In the genomic region with DNA sequence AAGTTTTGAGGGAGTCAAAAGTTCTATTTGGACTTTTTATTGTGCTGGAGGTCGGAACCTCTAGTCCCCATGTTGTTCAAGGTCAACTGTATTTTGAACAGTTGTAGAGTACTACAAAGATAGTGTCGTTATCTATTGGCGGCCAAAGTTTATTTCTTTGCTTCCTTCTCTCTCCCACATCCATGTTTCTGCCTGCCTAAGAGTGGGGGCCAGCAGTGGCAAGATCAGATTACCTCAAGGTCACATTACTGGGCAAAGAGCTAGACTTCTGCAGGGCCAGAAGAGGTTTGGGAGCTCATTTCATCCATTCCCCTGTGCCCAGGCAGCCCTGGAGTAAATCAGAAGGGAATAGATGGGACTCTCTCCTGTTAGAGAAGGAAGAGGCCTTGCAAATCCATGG, we compare ENCODE assay signal across 2 cellular contexts.
A peak's percentile ranks its signal among the peaks of the same experiment; 100 is the strongest.
TF ChIP-seq lines count a peak whose summit lies in the region.

No MANE protein-coding gene starts in this region.

TF ChIP-seq in K562, 482 proteins besides CTCF, POLR2A, EP300 and RAD21 (continued from another document):
- TF ChIP-seq, protein P1, sequence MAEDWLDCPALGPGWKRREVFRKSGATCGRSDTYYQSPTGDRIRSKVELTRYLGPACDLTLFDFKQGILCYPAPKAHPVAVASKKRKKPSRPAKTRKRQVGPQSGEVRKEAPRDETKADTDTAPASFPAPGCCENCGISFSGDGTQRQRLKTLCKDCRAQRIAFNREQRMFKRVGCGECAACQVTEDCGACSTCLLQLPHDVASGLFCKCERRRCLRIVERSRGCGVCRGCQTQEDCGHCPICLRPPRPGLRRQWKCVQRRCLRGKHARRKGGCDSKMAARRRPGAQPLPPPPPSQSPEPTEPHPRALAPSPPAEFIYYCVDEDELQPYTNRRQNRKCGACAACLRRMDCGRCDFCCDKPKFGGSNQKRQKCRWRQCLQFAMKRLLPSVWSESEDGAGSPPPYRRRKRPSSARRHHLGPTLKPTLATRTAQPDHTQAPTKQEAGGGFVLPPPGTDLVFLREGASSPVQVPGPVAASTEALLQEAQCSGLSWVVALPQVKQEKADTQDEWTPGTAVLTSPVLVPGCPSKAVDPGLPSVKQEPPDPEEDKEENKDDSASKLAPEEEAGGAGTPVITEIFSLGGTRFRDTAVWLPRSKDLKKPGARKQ (CRISPR knock-in tag; IDR thresholded peaks at IDR 0.05) = no peak
- TF ChIP-seq BACH1 (tag; IDR thresholded peaks at IDR 0.05) = peak; percentile 59; the same call in 1 of the 2 replicates
- TF ChIP-seq, protein P2, sequence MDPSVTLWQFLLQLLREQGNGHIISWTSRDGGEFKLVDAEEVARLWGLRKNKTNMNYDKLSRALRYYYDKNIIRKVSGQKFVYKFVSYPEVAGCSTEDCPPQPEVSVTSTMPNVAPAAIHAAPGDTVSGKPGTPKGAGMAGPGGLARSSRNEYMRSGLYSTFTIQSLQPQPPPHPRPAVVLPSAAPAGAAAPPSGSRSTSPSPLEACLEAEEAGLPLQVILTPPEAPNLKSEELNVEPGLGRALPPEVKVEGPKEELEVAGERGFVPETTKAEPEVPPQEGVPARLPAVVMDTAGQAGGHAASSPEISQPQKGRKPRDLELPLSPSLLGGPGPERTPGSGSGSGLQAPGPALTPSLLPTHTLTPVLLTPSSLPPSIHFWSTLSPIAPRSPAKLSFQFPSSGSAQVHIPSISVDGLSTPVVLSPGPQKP (CRISPR knock-in tag; IDR thresholded peaks at IDR 0.05) = no peak
- TF ChIP-seq, protein P3, sequence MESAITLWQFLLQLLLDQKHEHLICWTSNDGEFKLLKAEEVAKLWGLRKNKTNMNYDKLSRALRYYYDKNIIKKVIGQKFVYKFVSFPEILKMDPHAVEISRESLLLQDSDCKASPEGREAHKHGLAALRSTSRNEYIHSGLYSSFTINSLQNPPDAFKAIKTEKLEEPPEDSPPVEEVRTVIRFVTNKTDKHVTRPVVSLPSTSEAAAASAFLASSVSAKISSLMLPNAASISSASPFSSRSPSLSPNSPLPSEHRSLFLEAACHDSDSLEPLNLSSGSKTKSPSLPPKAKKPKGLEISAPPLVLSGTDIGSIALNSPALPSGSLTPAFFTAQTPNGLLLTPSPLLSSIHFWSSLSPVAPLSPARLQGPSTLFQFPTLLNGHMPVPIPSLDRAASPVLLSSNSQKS (CRISPR knock-in tag; IDR thresholded peaks at IDR 0.05) = no peak

TF ChIP-seq in HepG2, 621 proteins besides CTCF, POLR2A, EP300 and RAD21 (continued from another document):
- TF ChIP-seq, protein P4, sequence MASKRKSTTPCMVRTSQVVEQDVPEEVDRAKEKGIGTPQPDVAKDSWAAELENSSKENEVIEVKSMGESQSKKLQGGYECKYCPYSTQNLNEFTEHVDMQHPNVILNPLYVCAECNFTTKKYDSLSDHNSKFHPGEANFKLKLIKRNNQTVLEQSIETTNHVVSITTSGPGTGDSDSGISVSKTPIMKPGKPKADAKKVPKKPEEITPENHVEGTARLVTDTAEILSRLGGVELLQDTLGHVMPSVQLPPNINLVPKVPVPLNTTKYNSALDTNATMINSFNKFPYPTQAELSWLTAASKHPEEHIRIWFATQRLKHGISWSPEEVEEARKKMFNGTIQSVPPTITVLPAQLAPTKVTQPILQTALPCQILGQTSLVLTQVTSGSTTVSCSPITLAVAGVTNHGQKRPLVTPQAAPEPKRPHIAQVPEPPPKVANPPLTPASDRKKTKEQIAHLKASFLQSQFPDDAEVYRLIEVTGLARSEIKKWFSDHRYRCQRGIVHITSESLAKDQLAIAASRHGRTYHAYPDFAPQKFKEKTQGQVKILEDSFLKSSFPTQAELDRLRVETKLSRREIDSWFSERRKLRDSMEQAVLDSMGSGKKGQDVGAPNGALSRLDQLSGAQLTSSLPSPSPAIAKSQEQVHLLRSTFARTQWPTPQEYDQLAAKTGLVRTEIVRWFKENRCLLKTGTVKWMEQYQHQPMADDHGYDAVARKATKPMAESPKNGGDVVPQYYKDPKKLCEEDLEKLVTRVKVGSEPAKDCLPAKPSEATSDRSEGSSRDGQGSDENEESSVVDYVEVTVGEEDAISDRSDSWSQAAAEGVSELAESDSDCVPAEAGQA (IDR thresholded peaks at IDR 0.05; ENCODE audit: low read depth) = no peak
- TF ChIP-seq, protein P4 (CRISPR knock-in tag; IDR thresholded peaks at IDR 0.05; ENCODE audit: borderline replicate concordance) = no peak
- TF ChIP-seq RXRB (CRISPR knock-in tag; IDR thresholded peaks at IDR 0.05; ENCODE audit: borderline replicate concordance) (0 out of 2 replicates have a peak, but pooled peaks have one; percentile 26), HOXA3 (CRISPR knock-in tag; IDR thresholded peaks at IDR 0.05) (0 out of 2 replicates have a peak, but pooled peaks have one; percentile 13), SOX13 (IDR thresholded peaks at IDR 0.05) (no peak), SOX13 (CRISPR knock-in tag; conservative IDR thresholded peaks at IDR 0.05 in 1 of 2, IDR thresholded peaks at IDR 0.05 in 1 of 2) (0 out of 4 replicates have a peak, but pooled peaks of 1 of the 2 experiments have one; percentile 11), NR2F6 (IDR thresholded peaks at IDR 0.05) (peak; percentile 11; the same call in 1 of the 2 replicates), NR2F6 (CRISPR knock-in tag; IDR thresholded peaks at IDR 0.05) (no peak), LCORL (IDR thresholded peaks at IDR 0.05) (no peak), LCORL (CRISPR knock-in tag; IDR thresholded peaks at IDR 0.05) (no peak), SIX4 (CRISPR knock-in tag; IDR thresholded peaks at IDR 0.05) (peak; percentile 73; the same call in 1 of the 2 replicates), GZF1 (CRISPR knock-in tag; IDR thresholded peaks at IDR 0.05) (no peak), ZNF468 (CRISPR knock-in tag; IDR thresholded peaks at IDR 0.05) (no peak), PPARG (CRISPR knock-in tag; conservative IDR thresholded peaks at IDR 0.05) (peak; percentile 53; the same call in 1 of the 2 replicates), POLR2AphosphoS5 (IDR thresholded peaks at IDR 0.05; ENCODE audit: low read depth, low read length) (0 out of 2 replicates have a peak, but pooled peaks have one; percentile 23), POGZ (CRISPR knock-in tag; IDR thresholded peaks at IDR 0.05) (peak; percentile 33; the same call in 1 of the 2 replicates)
- TF ChIP-seq, protein P5, sequence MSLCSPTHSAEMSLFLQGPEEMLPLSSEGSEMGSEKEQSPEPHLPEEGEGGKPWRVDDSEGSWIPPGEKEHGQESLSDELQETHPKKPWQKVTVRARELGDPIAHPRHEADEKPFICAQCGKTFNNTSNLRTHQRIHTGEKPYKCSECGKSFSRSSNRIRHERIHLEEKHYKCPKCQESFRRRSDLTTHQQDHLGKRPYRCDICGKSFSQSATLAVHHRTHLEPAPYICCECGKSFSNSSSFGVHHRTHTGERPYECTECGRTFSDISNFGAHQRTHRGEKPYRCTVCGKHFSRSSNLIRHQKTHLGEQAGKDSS (CRISPR knock-in tag; IDR thresholded peaks at IDR 0.05; ENCODE audit: borderline replicate concordance, low read depth) = no peak
- TF ChIP-seq, protein P6, sequence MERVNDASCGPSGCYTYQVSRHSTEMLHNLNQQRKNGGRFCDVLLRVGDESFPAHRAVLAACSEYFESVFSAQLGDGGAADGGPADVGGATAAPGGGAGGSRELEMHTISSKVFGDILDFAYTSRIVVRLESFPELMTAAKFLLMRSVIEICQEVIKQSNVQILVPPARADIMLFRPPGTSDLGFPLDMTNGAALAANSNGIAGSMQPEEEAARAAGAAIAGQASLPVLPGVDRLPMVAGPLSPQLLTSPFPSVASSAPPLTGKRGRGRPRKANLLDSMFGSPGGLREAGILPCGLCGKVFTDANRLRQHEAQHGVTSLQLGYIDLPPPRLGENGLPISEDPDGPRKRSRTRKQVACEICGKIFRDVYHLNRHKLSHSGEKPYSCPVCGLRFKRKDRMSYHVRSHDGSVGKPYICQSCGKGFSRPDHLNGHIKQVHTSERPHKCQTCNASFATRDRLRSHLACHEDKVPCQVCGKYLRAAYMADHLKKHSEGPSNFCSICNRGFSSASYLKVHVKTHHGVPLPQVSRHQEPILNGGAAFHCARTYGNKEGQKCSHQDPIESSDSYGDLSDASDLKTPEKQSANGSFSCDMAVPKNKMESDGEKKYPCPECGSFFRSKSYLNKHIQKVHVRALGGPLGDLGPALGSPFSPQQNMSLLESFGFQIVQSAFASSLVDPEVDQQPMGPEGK (CRISPR knock-in tag; IDR thresholded peaks at IDR 0.05) = peak; percentile 71
- TF ChIP-seq, protein P7, sequence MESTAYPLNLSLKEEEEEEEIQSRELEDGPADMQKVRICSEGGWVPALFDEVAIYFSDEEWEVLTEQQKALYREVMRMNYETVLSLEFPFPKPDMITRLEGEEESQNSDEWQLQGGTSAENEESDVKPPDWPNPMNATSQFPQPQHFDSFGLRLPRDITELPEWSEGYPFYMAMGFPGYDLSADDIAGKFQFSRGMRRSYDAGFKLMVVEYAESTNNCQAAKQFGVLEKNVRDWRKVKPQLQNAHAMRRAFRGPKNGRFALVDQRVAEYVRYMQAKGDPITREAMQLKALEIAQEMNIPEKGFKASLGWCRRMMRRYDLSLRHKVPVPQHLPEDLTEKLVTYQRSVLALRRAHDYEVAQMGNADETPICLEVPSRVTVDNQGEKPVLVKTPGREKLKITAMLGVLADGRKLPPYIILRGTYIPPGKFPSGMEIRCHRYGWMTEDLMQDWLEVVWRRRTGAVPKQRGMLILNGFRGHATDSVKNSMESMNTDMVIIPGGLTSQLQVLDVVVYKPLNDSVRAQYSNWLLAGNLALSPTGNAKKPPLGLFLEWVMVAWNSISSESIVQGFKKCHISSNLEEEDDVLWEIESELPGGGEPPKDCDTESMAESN (CRISPR knock-in tag; conservative IDR thresholded peaks at IDR 0.05) = 0 out of 2 replicates have a peak, but pooled peaks have one; percentile 20
- TF ChIP-seq, protein P8, sequence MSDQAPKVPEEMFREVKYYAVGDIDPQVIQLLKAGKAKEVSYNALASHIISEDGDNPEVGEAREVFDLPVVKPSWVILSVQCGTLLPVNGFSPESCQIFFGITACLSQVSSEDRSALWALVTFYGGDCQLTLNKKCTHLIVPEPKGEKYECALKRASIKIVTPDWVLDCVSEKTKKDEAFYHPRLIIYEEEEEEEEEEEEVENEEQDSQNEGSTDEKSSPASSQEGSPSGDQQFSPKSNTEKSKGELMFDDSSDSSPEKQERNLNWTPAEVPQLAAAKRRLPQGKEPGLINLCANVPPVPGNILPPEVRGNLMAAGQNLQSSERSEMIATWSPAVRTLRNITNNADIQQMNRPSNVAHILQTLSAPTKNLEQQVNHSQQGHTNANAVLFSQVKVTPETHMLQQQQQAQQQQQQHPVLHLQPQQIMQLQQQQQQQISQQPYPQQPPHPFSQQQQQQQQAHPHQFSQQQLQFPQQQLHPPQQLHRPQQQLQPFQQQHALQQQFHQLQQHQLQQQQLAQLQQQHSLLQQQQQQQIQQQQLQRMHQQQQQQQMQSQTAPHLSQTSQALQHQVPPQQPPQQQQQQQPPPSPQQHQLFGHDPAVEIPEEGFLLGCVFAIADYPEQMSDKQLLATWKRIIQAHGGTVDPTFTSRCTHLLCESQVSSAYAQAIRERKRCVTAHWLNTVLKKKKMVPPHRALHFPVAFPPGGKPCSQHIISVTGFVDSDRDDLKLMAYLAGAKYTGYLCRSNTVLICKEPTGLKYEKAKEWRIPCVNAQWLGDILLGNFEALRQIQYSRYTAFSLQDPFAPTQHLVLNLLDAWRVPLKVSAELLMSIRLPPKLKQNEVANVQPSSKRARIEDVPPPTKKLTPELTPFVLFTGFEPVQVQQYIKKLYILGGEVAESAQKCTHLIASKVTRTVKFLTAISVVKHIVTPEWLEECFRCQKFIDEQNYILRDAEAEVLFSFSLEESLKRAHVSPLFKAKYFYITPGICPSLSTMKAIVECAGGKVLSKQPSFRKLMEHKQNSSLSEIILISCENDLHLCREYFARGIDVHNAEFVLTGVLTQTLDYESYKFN (CRISPR knock-in tag; conservative IDR thresholded peaks at IDR 0.05) = peak; percentile 70
- TF ChIP-seq, protein P9, sequence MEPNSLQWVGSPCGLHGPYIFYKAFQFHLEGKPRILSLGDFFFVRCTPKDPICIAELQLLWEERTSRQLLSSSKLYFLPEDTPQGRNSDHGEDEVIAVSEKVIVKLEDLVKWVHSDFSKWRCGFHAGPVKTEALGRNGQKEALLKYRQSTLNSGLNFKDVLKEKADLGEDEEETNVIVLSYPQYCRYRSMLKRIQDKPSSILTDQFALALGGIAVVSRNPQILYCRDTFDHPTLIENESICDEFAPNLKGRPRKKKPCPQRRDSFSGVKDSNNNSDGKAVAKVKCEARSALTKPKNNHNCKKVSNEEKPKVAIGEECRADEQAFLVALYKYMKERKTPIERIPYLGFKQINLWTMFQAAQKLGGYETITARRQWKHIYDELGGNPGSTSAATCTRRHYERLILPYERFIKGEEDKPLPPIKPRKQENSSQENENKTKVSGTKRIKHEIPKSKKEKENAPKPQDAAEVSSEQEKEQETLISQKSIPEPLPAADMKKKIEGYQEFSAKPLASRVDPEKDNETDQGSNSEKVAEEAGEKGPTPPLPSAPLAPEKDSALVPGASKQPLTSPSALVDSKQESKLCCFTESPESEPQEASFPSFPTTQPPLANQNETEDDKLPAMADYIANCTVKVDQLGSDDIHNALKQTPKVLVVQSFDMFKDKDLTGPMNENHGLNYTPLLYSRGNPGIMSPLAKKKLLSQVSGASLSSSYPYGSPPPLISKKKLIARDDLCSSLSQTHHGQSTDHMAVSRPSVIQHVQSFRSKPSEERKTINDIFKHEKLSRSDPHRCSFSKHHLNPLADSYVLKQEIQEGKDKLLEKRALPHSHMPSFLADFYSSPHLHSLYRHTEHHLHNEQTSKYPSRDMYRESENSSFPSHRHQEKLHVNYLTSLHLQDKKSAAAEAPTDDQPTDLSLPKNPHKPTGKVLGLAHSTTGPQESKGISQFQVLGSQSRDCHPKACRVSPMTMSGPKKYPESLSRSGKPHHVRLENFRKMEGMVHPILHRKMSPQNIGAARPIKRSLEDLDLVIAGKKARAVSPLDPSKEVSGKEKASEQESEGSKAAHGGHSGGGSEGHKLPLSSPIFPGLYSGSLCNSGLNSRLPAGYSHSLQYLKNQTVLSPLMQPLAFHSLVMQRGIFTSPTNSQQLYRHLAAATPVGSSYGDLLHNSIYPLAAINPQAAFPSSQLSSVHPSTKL (CRISPR knock-in tag; IDR thresholded peaks at IDR 0.05) = 0 out of 2 replicates have a peak, but pooled peaks have one; percentile 30
